Comparison of ENCODE assay signal across 10 cellular contexts in the genomic region with DNA sequence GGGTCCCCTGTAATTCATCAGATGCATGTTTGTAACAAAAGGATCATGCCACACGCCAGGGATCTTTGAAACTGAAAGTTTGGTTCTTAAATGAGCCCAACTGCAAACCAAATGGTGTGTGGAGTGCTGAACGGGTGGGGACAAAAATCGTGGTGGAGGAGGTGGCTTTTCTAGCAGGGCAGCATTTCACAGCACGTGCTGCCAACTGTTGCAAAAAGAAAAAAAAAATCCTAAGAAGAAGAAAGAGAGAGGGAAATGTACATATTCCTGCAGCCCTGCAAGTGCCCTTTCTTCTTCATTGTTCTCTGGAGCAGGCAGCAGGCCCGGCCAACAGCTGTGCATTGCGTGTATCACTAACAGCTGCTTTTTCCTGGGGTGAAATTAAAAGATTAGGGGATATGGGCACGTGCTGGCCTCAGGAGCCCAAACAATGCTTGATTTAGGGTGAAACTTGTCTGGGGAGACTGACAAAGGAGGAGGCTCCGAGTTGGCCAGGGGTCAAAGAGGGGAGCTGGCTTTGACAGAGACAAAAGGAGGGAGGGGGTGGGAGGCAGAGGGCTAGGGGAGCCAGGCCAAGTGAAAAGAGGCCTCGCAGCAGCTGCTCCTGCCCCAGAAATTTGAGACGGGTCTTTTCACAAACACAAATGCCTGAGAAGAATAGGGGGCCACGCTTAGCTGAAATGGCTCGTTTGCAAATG.
DNase-seq lines count a peak whose midpoint lies in the region; ATAC-seq and TF ChIP-seq lines count a peak whose summit lies in the region.
"Had no signal": no experiment of that assay in that cellular context is flagged by ENCODE, and none has a peak within 500 bp of the region (broad histone marks: within the 10 kb centered on the region; RNA-seq: fewer than 3 reads in every experiment).

No MANE protein-coding gene starts in this region.

- H3K4me3 ChIP-seq in A673 (ENCODE audit: low read depth, low read length, poor library complexity, severe bottlenecking) (no peak overlapping the region), iPS-18a (ENCODE audit: low read length) (peak overlapping the region; percentile 50), colonic mucosa (no peak overlapping the region)
- H3K4me3 ChIP-seq: gastroesophageal sphincter had no signal

- peak overlapping the region; percentile 51 for H3K9ac ChIP-seq in iPS-18a (ENCODE audit: low read length)
- no peak overlapping the region for H3K9ac ChIP-seq in colonic mucosa (ENCODE audit: low read depth in 2 of 2, low read length in 2 of 2)

- intact Hi-C loops in A673 (cut with micrococcal nuclease; ENCODE audit: unreplicated experiment) (no loop called here), colonic mucosa (cut with DNase I) (no loop called here)

- H3K27ac ChIP-seq in A673 (ENCODE audit: low read depth, low read length, poor library complexity, severe bottlenecking) (no peak overlapping the region), iPS-18a (ENCODE audit: low read length) (peak overlapping the region; percentile 95), colonic mucosa (no peak overlapping the region)
- H3K27ac ChIP-seq: gastroesophageal sphincter had no signal

- TF ChIP-seq CTCF in A673 (conservative IDR thresholded peaks at IDR 0.05; ENCODE audit: low read depth, low read length) (no peak), colonic mucosa (IDR thresholded peaks at IDR 0.05) (no peak)

- H3K9me3 ChIP-seq in A673 (ENCODE audit: low read depth, low read length, poor library complexity, severe bottlenecking) = no peaks in the 10 kb centered on the region
- H3K9me3 ChIP-seq in iPS-18a (ENCODE audit: control insufficient read depth, low read depth, low read length) = no peaks in the 10 kb centered on the region
- no peaks in the 10 kb centered on the region for H3K9me3 ChIP-seq in colonic mucosa
- H3K9me3 ChIP-seq: gastroesophageal sphincter had no signal

- no peaks in the 10 kb centered on the region for H3K36me3 ChIP-seq in A673 (ENCODE audit: insufficient read depth, low read length, poor library complexity, severe bottlenecking)
- no peaks in the 10 kb centered on the region for H3K36me3 ChIP-seq in iPS-18a (ENCODE audit: control insufficient read depth, low read depth, low read length)
- H3K36me3 ChIP-seq in colonic mucosa = no peaks in the 10 kb centered on the region
- H3K36me3 ChIP-seq: gastroesophageal sphincter had no signal

- H3K27me3 ChIP-seq in A673 (replicated peaks; ENCODE audit: insufficient read depth, low read depth, low read length, poor library complexity) (no peaks in the 10 kb centered on the region), iPS-18a (ENCODE audit: control insufficient read depth, insufficient read depth, low read length) (peaks cover 15% of the 10 kb centered on the region), colonic mucosa (no peaks in the 10 kb centered on the region)
- H3K27me3 ChIP-seq: gastroesophageal sphincter had no signal

- DNase-seq in A673 (ENCODE audit: low spot score) (peak; percentile 43), NCI-H1092 (lab: John Stamatoyannopoulos, UW) (peak; percentile 93), NCI-H748 (lab: John Stamatoyannopoulos, UW; ENCODE audit: unreplicated experiment) (peak; percentile 97), GDM1 (lab: John Stamatoyannopoulos, UW) (no peak), colonic mucosa (no peak)
- no peak for DNase-seq in activated effector memory CD4-positive, alpha-beta T cell treated with Interleukin-2 at 50 U/mL for 16 hours
- DNase-seq: PC-3 had no signal

- POLR2A ChIA-PET in A673 (lab: Charles Lee; ENCODE audit: low non-redundant PET) = no interaction called here

- ATAC-seq in GM21515 (IDR thresholded peaks at IDR 0.05; ENCODE audit: unreplicated experiment) = no peak
- ATAC-seq: gastroesophageal sphincter, PC-3 had no signal

- no TSS peak for BruUV-seq in A673 (replicated peaks; lab: Mats Ljungman, UMichigan)

- CTCF ChIA-PET in A673 (lab: Charles Lee) = no interaction called here

- peaks cover 19% of the 10 kb centered on the region for H3K4me1 ChIP-seq in A673 (ENCODE audit: insufficient read depth, low read length, poor library complexity, severe bottlenecking)
- H3K4me1 ChIP-seq in iPS-18a (ENCODE audit: control insufficient read depth, low read depth, low read length) = peaks cover 53% of the 10 kb centered on the region
- peaks cover 14% of the 10 kb centered on the region for H3K4me1 ChIP-seq in colonic mucosa

Comparison
In these comparisons a context has a peak if more than half of its experiments do, and no peak if none do; other contexts are left out.
1. DNase-seq: peak in A673 (single experiment), NCI-H1092 (single experiment) and NCI-H748 (single experiment); none in GDM1 (single experiment), activated effector memory CD4-positive, alpha-beta T cell treated with Interleukin-2 at 50 U/mL for 16 hours (single experiment) and colonic mucosa (single experiment).